ENCODE assay signal across 12 cellular contexts in genomic region chr17:51257150-51258081, GRCh38. TPM values are rescaled to one million over a fixed set of nuclear protein-coding genes. Genes with fewer than 3 reads are reported as not detected.
DNase-seq lines count a peak whose midpoint lies in the region; ATAC-seq and TF ChIP-seq lines count a peak whose summit lies in the region.
"Had no signal": no experiment of that assay in that cellular context is flagged by ENCODE, and none has a peak within 500 bp of the region (broad histone marks: within the 10 kb centered on the region; RNA-seq: fewer than 3 reads in every experiment).

No MANE protein-coding gene starts in this region.

- no peaks in the 10 kb centered on the region for H3K27me3 Mint-ChIP-seq in WTC11 (ENCODE audit: low read depth)

- peaks cover 42% of the 10 kb centered on the region for H3K36me3 Mint-ChIP-seq in WTC11

- no peak overlapping the region for H2AFZ ChIP-seq in ACC112 (ENCODE audit: low read length, unreplicated experiment)

- CTCF ChIA-PET in WTC11 (lab: Charles Lee): no interaction called here

- H3K4me1 Mint-ChIP-seq in WTC11: peaks cover 35% of the 10 kb centered on the region

- 68% methylated on average over 3 of the region's 3 CpGs for WGBS in esophagus muscularis mucosa

- H3K79me2 ChIP-seq in ACC112 (ENCODE audit: control insufficient read depth, insufficient read depth, low read length, unreplicated experiment) (peaks cover 77% of the 10 kb centered on the region), DOHH2 (ENCODE audit: control insufficient read depth, low read length) (peaks cover 96% of the 10 kb centered on the region)

- H3K9me3 ChIP-seq in DOHH2 (ENCODE audit: control insufficient read depth, insufficient read depth, low read length) (no peaks in the 10 kb centered on the region), iPS-15b (ENCODE audit: control insufficient read depth, insufficient read depth, low read length) (no peaks in the 10 kb centered on the region), esophagus muscularis mucosa (no peaks in the 10 kb centered on the region), left lung (no peaks in the 10 kb centered on the region)
- H3K9me3 ChIP-seq: right atrium auricular region had no signal

- POLR2A ChIA-PET in WTC11 (lab: Charles Lee): no interaction called here

- peak overlapping the region; percentile 51 for H3K27ac Mint-ChIP-seq in WTC11

- H3K4me3 ChIP-seq in ACC112 (ENCODE audit: low read depth, low read length): peak overlapping the region; percentile 94
- H3K4me3 ChIP-seq in DOHH2 (ENCODE audit: low read length): peak overlapping the region; percentile 89
- H3K4me3 ChIP-seq in iPS-15b (ENCODE audit: low read depth, low read length): peak overlapping the region; percentile 100
- peak overlapping the region in 2 of 4 donors; percentile 94 to 98 for H3K4me3 ChIP-seq in esophagus muscularis mucosa
- H3K4me3 ChIP-seq in left lung: no peak overlapping the region
- H3K4me3 ChIP-seq: right atrium auricular region had no signal

- intact Hi-C loops in esophagus muscularis mucosa (cut with DNase I) (no loop called here), left lung (cut with DNase I) (loop anchor here in 1 of 2 donors (10.0 kb wide), 1 partner anchor 63 kb away; no protein-coding TSS in a partner anchor)

- H3F3A ChIP-seq in DOHH2 (ENCODE audit: control insufficient read depth, insufficient read depth): peaks cover 4% of the 10 kb centered on the region; the same call in 1 of the 2 replicates

- no peak for TF ChIP-seq POLR2A in esophagus muscularis mucosa (IDR thresholded peaks at IDR 0.05; ENCODE audit: low read depth)

- peak overlapping the region; percentile 92 for H3K4me3 Mint-ChIP-seq in WTC11

- H3K4me1 ChIP-seq in ACC112 (ENCODE audit: control insufficient read depth, insufficient read depth, low read length, unreplicated experiment): peaks cover 27% of the 10 kb centered on the region
- H3K4me1 ChIP-seq in DOHH2 (ENCODE audit: control insufficient read depth, low read length): peaks cover 35% of the 10 kb centered on the region
- H3K4me1 ChIP-seq in iPS-15b (ENCODE audit: control insufficient read depth, insufficient read depth, low read length): no peaks in the 10 kb centered on the region
- H3K4me1 ChIP-seq in esophagus muscularis mucosa: peaks cover 39 to 68% (median 61%) of the 10 kb centered on the region in 4 donors
- peaks cover 11 to 47% of the 10 kb centered on the region in 2 donors for H3K4me1 ChIP-seq in left lung

- H3K9ac ChIP-seq in iPS-15b (ENCODE audit: low read depth, low read length): peak overlapping the region; percentile 38

- H3K27me3 ChIP-seq in ACC112 (ENCODE audit: insufficient read depth, low read length): no peaks in the 10 kb centered on the region
- H3K27me3 ChIP-seq in DOHH2 (ENCODE audit: control insufficient read depth, low read length): no peaks in the 10 kb centered on the region
- H3K27me3 ChIP-seq in iPS-15b (ENCODE audit: control insufficient read depth, insufficient read depth, low read length): no peaks in the 10 kb centered on the region
- H3K27me3 ChIP-seq in esophagus muscularis mucosa: no peaks in the 10 kb centered on the region
- H3K27me3 ChIP-seq in left lung: no peaks in the 10 kb centered on the region
- H3K27me3 ChIP-seq: dorsolateral prefrontal cortex, right atrium auricular region had no signal

- H3K9me2 ChIP-seq in DOHH2 (replicated peaks; ENCODE audit: control insufficient read depth, low read length): no peaks in the 10 kb centered on the region

- DNase-seq in WTC11 (ENCODE audit: low spot score) (no peak), esophagus muscularis mucosa (ENCODE audit: extremely low spot score) (no peak), left lung (no peak), NCI-H2029 (lab: John Stamatoyannopoulos, UW) (no peak)
- DNase-seq: DMS53, dorsolateral prefrontal cortex, NCI-H226 had no signal

- ATAC-seq in WTC11 (no peak), left lung (no peak), GM19023 (IDR thresholded peaks at IDR 0.05; ENCODE audit: unreplicated experiment) (no peak)

- H3K36me3 ChIP-seq in ACC112 (ENCODE audit: insufficient read depth, low read length) (peaks cover 16% of the 10 kb centered on the region), DOHH2 (ENCODE audit: control insufficient read depth, low read length) (peaks cover 80% of the 10 kb centered on the region), iPS-15b (ENCODE audit: control insufficient read depth, insufficient read depth, low read length) (no peaks in the 10 kb centered on the region), esophagus muscularis mucosa (peaks cover 0 to 16% (median 15%) of the 10 kb centered on the region in 4 donors), left lung (peaks cover 0 to 13% of the 10 kb centered on the region in 2 donors)
- H3K36me3 ChIP-seq: right atrium auricular region had no signal

- TF ChIP-seq EP300 in esophagus muscularis mucosa (IDR thresholded peaks at IDR 0.05): no peak

- TF ChIP-seq CTCF in DOHH2 (IDR thresholded peaks at IDR 0.05; ENCODE audit: low read depth, low read length, poor library complexity, severe bottlenecking) (no peak), WTC11 (IDR thresholded peaks at IDR 0.05) (no peak), esophagus muscularis mucosa (IDR thresholded peaks at IDR 0.05) (no peak), left lung (IDR thresholded peaks at IDR 0.05) (no peak)

- H3K4me2 ChIP-seq in DOHH2 (ENCODE audit: low read length): peak overlapping the region; percentile 77

- no peaks in the 10 kb centered on the region for H3K9me3 Mint-ChIP-seq in WTC11

- peaks cover 34% of the 10 kb centered on the region for H4K20me1 ChIP-seq in DOHH2 (ENCODE audit: control insufficient read depth, insufficient read depth, low read depth, low read length)

- H3K27ac ChIP-seq in ACC112 (ENCODE audit: low read depth, low read length) (no peak overlapping the region), DOHH2 (ENCODE audit: low read depth, low read length) (no peak overlapping the region), esophagus muscularis mucosa (replicated peaks in 1 of 4) (peak overlapping the region in 1 of 4 donors; percentile 5), left lung (no peak overlapping the region)

TF ChIP-seq in WTC11, 78 proteins besides CTCF, POLR2A, EP300 and RAD21:
- no peak for TF ChIP-seq CBFB (CRISPR knock-in tag; IDR thresholded peaks at IDR 0.05; ENCODE audit: low read depth)
- TF ChIP-seq, protein P1, sequence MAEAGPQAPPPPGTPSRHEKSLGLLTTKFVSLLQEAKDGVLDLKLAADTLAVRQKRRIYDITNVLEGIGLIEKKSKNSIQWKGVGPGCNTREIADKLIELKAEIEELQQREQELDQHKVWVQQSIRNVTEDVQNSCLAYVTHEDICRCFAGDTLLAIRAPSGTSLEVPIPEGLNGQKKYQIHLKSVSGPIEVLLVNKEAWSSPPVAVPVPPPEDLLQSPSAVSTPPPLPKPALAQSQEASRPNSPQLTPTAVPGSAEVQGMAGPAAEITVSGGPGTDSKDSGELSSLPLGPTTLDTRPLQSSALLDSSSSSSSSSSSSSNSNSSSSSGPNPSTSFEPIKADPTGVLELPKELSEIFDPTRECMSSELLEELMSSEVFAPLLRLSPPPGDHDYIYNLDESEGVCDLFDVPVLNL (CRISPR knock-in tag; IDR thresholded peaks at IDR 0.05; ENCODE audit: borderline replicate concordance, low read depth): no peak
- TF ChIP-seq TEAD4 (CRISPR knock-in tag; IDR thresholded peaks at IDR 0.05): no peak
- no peak for TF ChIP-seq FOXK1 (CRISPR knock-in tag; IDR thresholded peaks at IDR 0.05)
- no peak for TF ChIP-seq PRRX2 (CRISPR knock-in tag; IDR thresholded peaks at IDR 0.05)
- TF ChIP-seq, protein P2, sequence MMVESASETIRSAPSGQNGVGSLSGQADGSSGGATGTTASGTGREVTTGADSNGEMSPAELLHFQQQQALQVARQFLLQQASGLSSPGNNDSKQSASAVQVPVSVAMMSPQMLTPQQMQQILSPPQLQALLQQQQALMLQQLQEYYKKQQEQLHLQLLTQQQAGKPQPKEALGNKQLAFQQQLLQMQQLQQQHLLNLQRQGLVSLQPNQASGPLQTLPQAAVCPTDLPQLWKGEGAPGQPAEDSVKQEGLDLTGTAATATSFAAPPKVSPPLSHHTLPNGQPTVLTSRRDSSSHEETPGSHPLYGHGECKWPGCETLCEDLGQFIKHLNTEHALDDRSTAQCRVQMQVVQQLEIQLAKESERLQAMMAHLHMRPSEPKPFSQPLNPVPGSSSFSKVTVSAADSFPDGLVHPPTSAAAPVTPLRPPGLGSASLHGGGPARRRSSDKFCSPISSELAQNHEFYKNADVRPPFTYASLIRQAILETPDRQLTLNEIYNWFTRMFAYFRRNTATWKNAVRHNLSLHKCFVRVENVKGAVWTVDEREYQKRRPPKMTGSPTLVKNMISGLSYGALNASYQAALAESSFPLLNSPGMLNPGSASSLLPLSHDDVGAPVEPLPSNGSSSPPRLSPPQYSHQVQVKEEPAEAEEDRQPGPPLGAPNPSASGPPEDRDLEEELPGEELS (CRISPR knock-in tag; IDR thresholded peaks at IDR 0.05): no peak
- no peak for TF ChIP-seq RELA (CRISPR knock-in tag; IDR thresholded peaks at IDR 0.05; ENCODE audit: borderline replicate concordance)
- no peak for TF ChIP-seq ZNF396 (CRISPR knock-in tag; IDR thresholded peaks at IDR 0.05; ENCODE audit: borderline replicate concordance)

RNA-seq across cellular contexts. Expression of gene MBTD1, which starts 2.4 kb away (rescaled TPM):
- total RNA-seq in WTC11 (2021): 40.6 to 42.9 TPM (median 42.4 TPM) in 3 replicates
- total RNA-seq in esophagus muscularis mucosa: 10 to 100 TPM in 1 of 4 donors, 1 to 10 TPM in 3; 9.2 to 11.2 (median 9.4) TPM
- 10 to 100 TPM; 10.0 to 11.8 TPM for total RNA-seq in left lung

RNA-seq across cellular contexts. Expression of gene UTP18, which starts 2.9 kb away (rescaled TPM):
- total RNA-seq in WTC11 (2021): 67.4 to 74.4 TPM (median 68.8 TPM) in 3 replicates
- 10 to 100 TPM; 17.9 to 29.3 (median 21.1) TPM for total RNA-seq in esophagus muscularis mucosa
- 10 to 100 TPM; 21.1 to 31.0 TPM for total RNA-seq in left lung

Comparison
In these comparisons a context has a peak if more than half of its experiments do, and no peak if none do; other contexts are left out.
1. H3K4me3 ChIP-seq: peak in ACC112 (single experiment), DOHH2 (single experiment) and iPS-15b (single experiment); none in left lung (0 of 2).